1 cellular context compared by ENCODE assay signal in the genomic region with DNA sequence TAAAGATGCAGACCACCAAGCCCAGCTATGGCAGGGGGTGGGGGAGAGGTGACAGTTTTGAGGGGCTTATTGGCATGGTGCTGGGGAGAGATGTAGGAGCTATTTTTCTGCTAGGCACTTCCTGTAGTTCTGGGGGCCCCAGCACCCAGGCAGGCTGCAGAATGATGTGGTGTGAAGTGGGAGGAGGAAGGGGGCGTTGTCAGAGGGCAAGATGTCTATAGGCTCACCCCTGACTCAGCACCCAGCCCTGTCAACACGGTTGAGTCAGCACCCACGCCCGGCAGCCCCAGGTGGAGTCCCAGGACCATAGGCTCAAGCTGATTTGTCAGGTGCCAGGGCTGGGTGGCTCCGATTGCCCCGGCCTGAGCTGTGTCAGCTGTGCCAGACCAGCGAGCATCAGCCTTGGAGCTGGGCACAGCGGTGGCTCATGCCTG.
TF ChIP-seq lines count a peak whose summit lies in the region.

No MANE protein-coding gene starts in this region.

TF ChIP-seq in SK-N-SH, 30 proteins besides CTCF, POLR2A, EP300 and RAD21 (continued from another document):
- TF ChIP-seq JUND (IDR thresholded peaks at IDR 0.05) (peak; percentile 53; the same call in 1 of the 2 replicates), MEF2A (IDR thresholded peaks at IDR 0.05; ENCODE audit: borderline replicate concordance, low read depth) (no peak), SIN3A (IDR thresholded peaks at IDR 0.05; ENCODE audit: borderline replicate concordance, low read depth, low read length) (peak; percentile 77; the same call in 1 of the 2 replicates), TAF1 (IDR thresholded peaks at IDR 0.05; ENCODE audit: borderline replicate concordance, low read depth, low read length) (no peak), MXI1 (IDR thresholded peaks at IDR 0.05; ENCODE audit: low read depth, low read length) (no peak), CHD2 (IDR thresholded peaks at IDR 0.05; ENCODE audit: low read length, partially characterized antibody) (no peak), FOXM1 (IDR thresholded peaks at IDR 0.05; ENCODE audit: low read depth) (no peak), GABPA (IDR thresholded peaks at IDR 0.05; ENCODE audit: low read depth) (no peak), SMC3 (IDR thresholded peaks at IDR 0.05; ENCODE audit: low read depth, low read length) (no peak), TEAD4 (IDR thresholded peaks at IDR 0.05; ENCODE audit: borderline replicate concordance, insufficient read depth) (no peak), FOSL2 (IDR thresholded peaks at IDR 0.05; ENCODE audit: borderline replicate concordance, low read depth) (peak; percentile 83), RFX5 (IDR thresholded peaks at IDR 0.05; ENCODE audit: low read length) (no peak), NFIC (IDR thresholded peaks at IDR 0.05; ENCODE audit: borderline replicate concordance) (peak; percentile 25; the same call in 1 of the 2 replicates), ELF1 (IDR thresholded peaks at IDR 0.05) (no peak)
- TF ChIP-seq, protein P1, sequence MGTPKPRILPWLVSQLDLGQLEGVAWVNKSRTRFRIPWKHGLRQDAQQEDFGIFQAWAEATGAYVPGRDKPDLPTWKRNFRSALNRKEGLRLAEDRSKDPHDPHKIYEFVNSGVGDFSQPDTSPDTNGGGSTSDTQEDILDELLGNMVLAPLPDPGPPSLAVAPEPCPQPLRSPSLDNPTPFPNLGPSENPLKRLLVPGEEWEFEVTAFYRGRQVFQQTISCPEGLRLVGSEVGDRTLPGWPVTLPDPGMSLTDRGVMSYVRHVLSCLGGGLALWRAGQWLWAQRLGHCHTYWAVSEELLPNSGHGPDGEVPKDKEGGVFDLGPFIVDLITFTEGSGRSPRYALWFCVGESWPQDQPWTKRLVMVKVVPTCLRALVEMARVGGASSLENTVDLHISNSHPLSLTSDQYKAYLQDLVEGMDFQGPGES (IDR thresholded peaks at IDR 0.05; ENCODE audit: low read depth, low read length): no peak
- TF ChIP-seq, protein P2, sequence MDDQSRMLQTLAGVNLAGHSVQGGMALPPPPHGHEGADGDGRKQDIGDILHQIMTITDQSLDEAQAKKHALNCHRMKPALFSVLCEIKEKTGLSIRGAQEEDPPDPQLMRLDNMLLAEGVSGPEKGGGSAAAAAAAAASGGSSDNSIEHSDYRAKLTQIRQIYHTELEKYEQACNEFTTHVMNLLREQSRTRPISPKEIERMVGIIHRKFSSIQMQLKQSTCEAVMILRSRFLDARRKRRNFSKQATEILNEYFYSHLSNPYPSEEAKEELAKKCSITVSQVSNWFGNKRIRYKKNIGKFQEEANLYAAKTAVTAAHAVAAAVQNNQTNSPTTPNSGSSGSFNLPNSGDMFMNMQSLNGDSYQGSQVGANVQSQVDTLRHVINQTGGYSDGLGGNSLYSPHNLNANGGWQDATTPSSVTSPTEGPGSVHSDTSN (IDR thresholded peaks at IDR 0.05): peak; percentile 64; the same call in 1 of the 2 replicates
- TF ChIP-seq, protein P3, sequence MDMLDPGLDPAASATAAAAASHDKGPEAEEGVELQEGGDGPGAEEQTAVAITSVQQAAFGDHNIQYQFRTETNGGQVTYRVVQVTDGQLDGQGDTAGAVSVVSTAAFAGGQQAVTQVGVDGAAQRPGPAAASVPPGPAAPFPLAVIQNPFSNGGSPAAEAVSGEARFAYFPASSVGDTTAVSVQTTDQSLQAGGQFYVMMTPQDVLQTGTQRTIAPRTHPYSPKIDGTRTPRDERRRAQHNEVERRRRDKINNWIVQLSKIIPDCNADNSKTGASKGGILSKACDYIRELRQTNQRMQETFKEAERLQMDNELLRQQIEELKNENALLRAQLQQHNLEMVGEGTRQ (IDR thresholded peaks at IDR 0.05; ENCODE audit: borderline replicate concordance, low read depth, low read length): no peak
TF ChIP-seq in SK-N-SH: peak in this region for 9.
